In genomic region chr3:172201990-172202318, GRCh38 we compare ENCODE assay signal across 10 cellular contexts.
DNase-seq lines count a peak whose midpoint lies in the region; ATAC-seq, FAIRE-seq and TF ChIP-seq lines count a peak whose summit lies in the region.
"Had no signal": no experiment of that assay in that cellular context is flagged by ENCODE, and none has a peak within 500 bp of the region (broad histone marks: within the 10 kb centered on the region; RNA-seq: fewer than 3 reads in every experiment).

No MANE protein-coding gene starts in this region.

- no peaks in the 10 kb centered on the region for H3K27me3 Mint-ChIP-seq in dendritic cell treated with granulocyte-macrophage colony-stimulating factor and Interleukin-4, amounts not matched to agents 40 ng/mL and 50 ng/mL, for 4 days
- H3K27me3 Mint-ChIP-seq in mesothelial cell of epicardium (ENCODE audit: low read depth): no peaks in the 10 kb centered on the region
- H3K27me3 Mint-ChIP-seq: activated CD8-positive, alpha-beta T cell treated with anti-CD3 and anti-CD28 coated beads for 36 hours had no signal

- H3K9me3 ChIP-seq in MG63: no peaks in the 10 kb centered on the region

- no peaks in the 10 kb centered on the region for H3K27me3 ChIP-seq in MG63

- peak overlapping the region; percentile 13 for H3K4me3 ChIP-seq in MG63

- ATAC-seq in GM21717 (IDR thresholded peaks at IDR 0.05; ENCODE audit: unreplicated experiment) (no peak), GM18868 (IDR thresholded peaks at IDR 0.05; ENCODE audit: unreplicated experiment) (no peak), HG03460 (IDR thresholded peaks at IDR 0.05; ENCODE audit: unreplicated experiment) (no peak)
- ATAC-seq: activated CD8-positive, alpha-beta T cell treated with anti-CD3 and anti-CD28 coated beads for 36 hours had no signal

- H3K9me3 Mint-ChIP-seq in dendritic cell treated with granulocyte-macrophage colony-stimulating factor and Interleukin-4, amounts not matched to agents 40 ng/mL and 50 ng/mL, for 4 days: no peaks in the 10 kb centered on the region
- no peaks in the 10 kb centered on the region for H3K9me3 Mint-ChIP-seq in mesothelial cell of epicardium

- peak; percentile 65 for FAIRE-seq in A204.1 (lab: Jason Lieb, UNC)

- peak; percentile 84 for DNase-seq in MG63
- no peak for DNase-seq in mesothelial cell of epicardium (ENCODE audit: low spot score in 2 of 2, unreplicated experiment in 2 of 2)
- DNase-seq in GM10266 (ENCODE audit: extremely low spot score): no peak
- DNase-seq: activated CD8-positive, alpha-beta T cell treated with anti-CD3 and anti-CD28 coated beads for 36 hours; stimulated activated CD4-positive, alpha-beta T cell treated with anti-CD3 and anti-CD28 coated beads, Interleukin-15, amount 100 ng/mL, for 24 hours had no signal

- no peak for TF ChIP-seq CTCF in mesothelial cell of epicardium (IDR thresholded peaks at IDR 0.05; ENCODE audit: unreplicated experiment)
- no peak for TF ChIP-seq CTCF in GM10266 (IDR thresholded peaks at IDR 0.05; ENCODE audit: control insufficient read depth, insufficient read depth, low read depth, missing control alignments)

- peaks cover 13% of the 10 kb centered on the region for H3K36me3 Mint-ChIP-seq in dendritic cell treated with granulocyte-macrophage colony-stimulating factor and Interleukin-4, amounts not matched to agents 40 ng/mL and 50 ng/mL, for 4 days (ENCODE audit: low read depth)
- H3K36me3 Mint-ChIP-seq in mesothelial cell of epicardium: peaks cover 12% of the 10 kb centered on the region

- H3K4me1 Mint-ChIP-seq in dendritic cell treated with granulocyte-macrophage colony-stimulating factor and Interleukin-4, amounts not matched to agents 40 ng/mL and 50 ng/mL, for 4 days (ENCODE audit: low read depth): peaks cover 50% of the 10 kb centered on the region
- peaks cover 32% of the 10 kb centered on the region for H3K4me1 Mint-ChIP-seq in mesothelial cell of epicardium

- peak overlapping the region; percentile 85 for H3K27ac Mint-ChIP-seq in dendritic cell treated with granulocyte-macrophage colony-stimulating factor and Interleukin-4, amounts not matched to agents 40 ng/mL and 50 ng/mL, for 4 days
- peak overlapping the region; percentile 94 for H3K27ac Mint-ChIP-seq in mesothelial cell of epicardium
- H3K27ac Mint-ChIP-seq: activated CD8-positive, alpha-beta T cell treated with anti-CD3 and anti-CD28 coated beads for 36 hours had no signal

- H3K4me3 Mint-ChIP-seq in dendritic cell treated with granulocyte-macrophage colony-stimulating factor and Interleukin-4, amounts not matched to agents 40 ng/mL and 50 ng/mL, for 4 days: no peak overlapping the region
- no peak overlapping the region for H3K4me3 Mint-ChIP-seq in mesothelial cell of epicardium
- H3K4me3 Mint-ChIP-seq: activated CD8-positive, alpha-beta T cell treated with anti-CD3 and anti-CD28 coated beads for 36 hours had no signal

- intact Hi-C loops in dendritic cell treated with granulocyte-macrophage colony-stimulating factor and Interleukin-4, amounts not matched to agents 40 ng/mL and 50 ng/mL, for 4 days (cut with micrococcal nuclease): no loop called here

- peaks cover 15% of the 10 kb centered on the region for H3K36me3 ChIP-seq in MG63
